In genomic region chr13:69970521-69970920, GRCh38 we compare ENCODE assay signal across 14 cellular contexts.
A peak's percentile ranks its signal among the peaks of the same experiment; 100 is the strongest.
DNase-seq lines count a peak whose midpoint lies in the region; ATAC-seq, FAIRE-seq and TF ChIP-seq lines count a peak whose summit lies in the region.
"Had no signal": no experiment of that assay in that cellular context is flagged by ENCODE, and none has a peak within 500 bp of the region (broad histone marks: within the 10 kb centered on the region; RNA-seq: fewer than 3 reads in every experiment).

No MANE protein-coding gene starts in this region.

- no peak for TF ChIP-seq POLR2A in endothelial cell of umbilical vein (IDR thresholded peaks at IDR 0.05; ENCODE audit: low read depth, low read length)

- dilution Hi-C loops in endothelial cell of umbilical vein (cut with MboI; ENCODE audit: extremely low pct_ligation_motif_present, low sequenced_read_pairs), result no loop called here

- POLR2A ChIA-PET in HEK293 (lab: Yijun Ruan, JAX), result no interaction called here
- POLR2A ChIA-PET in PC-3 (lab: Charles Lee; ENCODE audit: unreplicated experiment), result no interaction called here
- POLR2A ChIA-PET in endothelial cell of umbilical vein (lab: Charles Lee), result interaction anchor here (0.6 kb wide), 1 partner anchor 919 kb away, joined by 3 read pairs; no protein-coding TSS in a partner anchor
- POLR2A ChIA-PET in T-cell (lab: Charles Lee), result no interaction called here

- H4K20me1 ChIP-seq in PC-3 (ENCODE audit: low read length) (no peaks in the 10 kb centered on the region), endothelial cell of umbilical vein (replicated peaks; ENCODE audit: control insufficient read depth, extremely low read depth, insufficient read depth, low read length) (no peaks in the 10 kb centered on the region)

- H3K36me3 Mint-ChIP-seq in T-cell, result no peaks in the 10 kb centered on the region
- H3K36me3 Mint-ChIP-seq: mesothelial cell of epicardium had no signal

- H3K9me3 ChIP-seq in HEK293 (ENCODE audit: control insufficient read depth, insufficient read depth, low read depth, low read length), result no peaks in the 10 kb centered on the region
- H3K9me3 ChIP-seq in PC-3 (ENCODE audit: low read length), result no peaks in the 10 kb centered on the region
- H3K9me3 ChIP-seq in endothelial cell of umbilical vein (replicated peaks; ENCODE audit: control insufficient read depth, insufficient read depth, low read length), result no peaks in the 10 kb centered on the region
- H3K9me3 ChIP-seq: Caco-2, psoas muscle had no signal

- DNase-seq in PC-3, result peak; percentile 35
- peak; percentile 82 for DNase-seq in endothelial cell of umbilical vein (ENCODE audit: low read depth, low spot score)
- peak; percentile 2 for DNase-seq in pons (ENCODE audit: low spot score)
- DNase-seq in activated CD4-positive, CD25-positive, alpha-beta regulatory T cell treated with anti-CD3 and anti-CD28 coated beads, Interleukin-2, amount 50 U/mL, for 72 hours, result no peak
- no peak for DNase-seq in T-cell
- DNase-seq in Ammon's horn (ENCODE audit: low spot score), result no peak
- DNase-seq: Caco-2; dermis blood vessel endothelial cell; NCI-H1092 treated with DMSO at 0.1 percent for 48 hours; psoas muscle; stimulated activated CD4-positive, alpha-beta T cell treated with anti-CD3 and anti-CD28 coated beads, Interleukin-4, amount 100 ng/mL, for 24 hours had no signal

- ATAC-seq in PC-3, result peak; percentile 92
- ATAC-seq in T-cell (replicated peaks in 1 of 4), result no peak
- ATAC-seq: psoas muscle had no signal

- no peak overlapping the region for H3K4me3 Mint-ChIP-seq in T-cell
- H3K4me3 Mint-ChIP-seq: mesothelial cell of epicardium; T-helper 1 cell treated with Interleukin-12 subunit alpha and Interleukin-12 subunit beta and Interleukin-4 antibody, amounts not matched to agents 30 μg/mL and 1 μg/mL, for 36 hours had no signal

- no peaks in the 10 kb centered on the region for H3K9me1 ChIP-seq in endothelial cell of umbilical vein (replicated peaks; ENCODE audit: control insufficient read depth, extremely low read depth, insufficient read depth, low read length)

- BruUV-seq in PC-3 (replicated peaks; lab: Mats Ljungman, UMichigan) (no TSS peak), endothelial cell of umbilical vein (replicated peaks; lab: Mats Ljungman, UMichigan) (no TSS peak)

- no peak overlapping the region for H3K4me3 ChIP-seq in HEK293 (ENCODE audit: low read depth, low read length)
- no peak overlapping the region for H3K4me3 ChIP-seq in PC-3 (ENCODE audit: low read length)
- H3K4me3 ChIP-seq in endothelial cell of umbilical vein (replicated peaks in 1 of 3; ENCODE audit: insufficient read depth in 1 of 3, low read depth in 1 of 3, low read length in 3 of 3), result no peak overlapping the region
- H3K4me3 ChIP-seq: psoas muscle had no signal

- TF ChIP-seq CTCF in HEK293 (tag by site-specific recombination; IDR thresholded peaks at IDR 0.05) (no peak), PC-3 (conservative IDR thresholded peaks at IDR 0.05; ENCODE audit: low read depth, low read length) (no peak), endothelial cell of umbilical vein (IDR thresholded peaks at IDR 0.05; ENCODE audit: extremely low read depth in 1 of 2, insufficient read depth in 1 of 2, low read depth in 1 of 2, low read length in 2 of 2) (no peak)

- H3K9me2 ChIP-seq in PC-3 (replicated peaks; ENCODE audit: low read length), result no peaks in the 10 kb centered on the region

- peaks cover 11 to 19% (median 16%) of the 10 kb centered on the region in 3 donors for H3K9me3 Mint-ChIP-seq in T-cell

- H3F3A ChIP-seq in PC-3 (ENCODE audit: low read length, unreplicated experiment), result no peaks in the 10 kb centered on the region

- H3K36me3 ChIP-seq in HEK293 (ENCODE audit: control insufficient read depth in 2 of 2, insufficient read depth in 1 of 2, low read length in 2 of 2) (no peaks in the 10 kb centered on the region), PC-3 (ENCODE audit: low read depth, low read length) (no peaks in the 10 kb centered on the region), endothelial cell of umbilical vein (ENCODE audit: control insufficient read depth in 2 of 2, extremely low read depth in 1 of 2, insufficient read depth in 2 of 2, low read length in 2 of 2) (no peaks in the 10 kb centered on the region)

- no peaks in the 10 kb centered on the region for H3K4me1 ChIP-seq in HEK293 (ENCODE audit: control insufficient read depth, insufficient read depth, low read length)
- no peaks in the 10 kb centered on the region for H3K4me1 ChIP-seq in PC-3 (ENCODE audit: insufficient read depth, low read length)
- peaks cover 19% of the 10 kb centered on the region for H3K4me1 ChIP-seq in endothelial cell of umbilical vein (ENCODE audit: control insufficient read depth, extremely low read depth, insufficient read depth, low read length)
- H3K4me1 ChIP-seq: Caco-2, psoas muscle had no signal

- no peaks in the 10 kb centered on the region for H3K4me1 Mint-ChIP-seq in T-cell
- H3K4me1 Mint-ChIP-seq: mesothelial cell of epicardium had no signal

- intact Hi-C loops in PC-3 (cut with micrococcal nuclease), result no loop called here
- intact Hi-C loops in endothelial cell of umbilical vein (cut with micrococcal nuclease), result loop anchor here (1.0 kb wide), 2 partner anchors 8 to 114 kb away; no protein-coding TSS in a partner anchor

- no peaks in the 10 kb centered on the region for H3K27me3 Mint-ChIP-seq in T-cell

- H3K4me2 ChIP-seq in PC-3 (ENCODE audit: low read length) (no peak overlapping the region), endothelial cell of umbilical vein (ENCODE audit: insufficient read depth, low read length) (peak overlapping the region; percentile 77)

- no peak overlapping the region for H3K9ac ChIP-seq in PC-3 (ENCODE audit: low read length)
- peak overlapping the region; percentile 31 for H3K9ac ChIP-seq in endothelial cell of umbilical vein (replicated peaks; ENCODE audit: extremely low read depth, insufficient read depth, low read length)

- no peak overlapping the region for H3K27ac Mint-ChIP-seq in T-cell
- H3K27ac Mint-ChIP-seq: mesothelial cell of epicardium; T-helper 1 cell treated with Interleukin-12 subunit alpha and Interleukin-12 subunit beta and Interleukin-4 antibody, amounts not matched to agents 30 μg/mL and 1 μg/mL, for 36 hours had no signal

- H2AFZ ChIP-seq in PC-3 (ENCODE audit: low read length) (no peak overlapping the region), endothelial cell of umbilical vein (ENCODE audit: low read depth, low read length) (peak overlapping the region; percentile 96)

- H3K27me3 ChIP-seq in PC-3 (ENCODE audit: low read length), result no peaks in the 10 kb centered on the region
- H3K27me3 ChIP-seq in endothelial cell of umbilical vein (ENCODE audit: control insufficient read depth in 2 of 2, insufficient read depth in 2 of 2, low read length in 2 of 2), result no peaks in the 10 kb centered on the region

- no peaks in the 10 kb centered on the region for H3K79me2 ChIP-seq in PC-3 (ENCODE audit: low read length)
- no peaks in the 10 kb centered on the region for H3K79me2 ChIP-seq in endothelial cell of umbilical vein (ENCODE audit: control insufficient read depth, insufficient read depth, low read length)

- H3K27ac ChIP-seq in HEK293 (ENCODE audit: extremely low read depth, low read depth, low read length), result no peak overlapping the region
- H3K27ac ChIP-seq in PC-3 (ENCODE audit: low read length), result no peak overlapping the region
- H3K27ac ChIP-seq in endothelial cell of umbilical vein (ENCODE audit: insufficient read depth, low read depth, low read length), result peak overlapping the region; percentile 87
- H3K27ac ChIP-seq: psoas muscle had no signal

- peak; percentile 89 for FAIRE-seq in endothelial cell of umbilical vein (lab: Jason Lieb, UNC)

- CTCF ChIA-PET in HEK293 (lab: Yijun Ruan, JAX), result no interaction called here
- CTCF ChIA-PET in PC-3 (lab: Charles Lee), result no interaction called here
- CTCF ChIA-PET in endothelial cell of umbilical vein (lab: Charles Lee), result no interaction called here
- CTCF ChIA-PET in T-cell (lab: Charles Lee), result no interaction called here

TF ChIP-seq in HEK293, 187 proteins besides CTCF, POLR2A, EP300 and RAD21:
- TF ChIP-seq ELK4 (IDR thresholded peaks at IDR 0.05; ENCODE audit: borderline replicate concordance, low read depth, low read length) (peak; percentile 41; the same call in 1 of the 2 replicates), SETDB1 (IDR thresholded peaks at IDR 0.05; ENCODE audit: insufficient read length, low read length) (peak; percentile 27), ZNF426 (tag by site-specific recombination; IDR thresholded peaks at IDR 0.05) (no peak), ZNF76 (tag by site-specific recombination; IDR thresholded peaks at IDR 0.05; ENCODE audit: borderline replicate concordance, low read depth) (no peak), ZBTB48 (tag by site-specific recombination; IDR thresholded peaks at IDR 0.05) (no peak)

TF ChIP-seq in endothelial cell of umbilical vein, 7 proteins besides CTCF, POLR2A, EP300 and RAD21:
- TF ChIP-seq GATA2 (IDR thresholded peaks at IDR 0.05; ENCODE audit: insufficient read depth, insufficient read length, low read depth, low read length), result peak; percentile 94
- no peak for TF ChIP-seq EZH2 (IDR thresholded peaks at IDR 0.05; ENCODE audit: borderline replicate concordance, low read depth, low read length, severe bottlenecking)
- TF ChIP-seq POLR2AphosphoS5 (IDR thresholded peaks at IDR 0.05; ENCODE audit: insufficient read depth, low read depth, low read length), result peak; percentile 70
- peak; percentile 91 for TF ChIP-seq JUN (IDR thresholded peaks at IDR 0.05; ENCODE audit: borderline replicate concordance, insufficient read depth, insufficient read length, low read depth)
- no peak for TF ChIP-seq MYC (IDR thresholded peaks at IDR 0.05; ENCODE audit: low read depth, low read length)
- peak; percentile 93 for TF ChIP-seq FOS (IDR thresholded peaks at IDR 0.05; ENCODE audit: borderline replicate concordance, insufficient read depth, low read length)

Comparison
In these comparisons a context has a peak if more than half of its experiments do, and no peak if none do; other contexts are left out.
1. DNase-seq: peak in PC-3 (single experiment), endothelial cell of umbilical vein (single experiment) and pons (single experiment); none in activated CD4-positive, CD25-positive, alpha-beta regulatory T cell treated with anti-CD3 and anti-CD28 coated beads, Interleukin-2, amount 50 U/mL, for 72 hours (single experiment), T-cell (0 of 34) and Ammon's horn (single experiment).